Comparison of ENCODE assay signal across 22 cellular contexts in genomic region chr4:40949701-40950100, GRCh38.
"Had no signal": no experiment of that assay in that cellular context is flagged by ENCODE, and none has a peak within 500 bp of the region (broad histone marks: within the 10 kb centered on the region; RNA-seq: fewer than 3 reads in every experiment).

No MANE protein-coding gene starts in this region.

- H3K27ac ChIP-seq: lower lobe of right lung had no signal

- H3K4me3 ChIP-seq: lower lobe of right lung, mucosa of descending colon, spleen, tibial nerve had no signal

- H3K36me3 Mint-ChIP-seq: activated naive CD4-positive, alpha-beta T cell treated with anti-CD3 and anti-CD28 coated beads, Interleukin-2, amount 50 U/mL, for 24 hours had no signal

- H3K27me3 Mint-ChIP-seq: activated naive CD4-positive, alpha-beta T cell treated with anti-CD3 and anti-CD28 coated beads, Interleukin-2, amount 50 U/mL, for 24 hours had no signal

- H3K4me1 Mint-ChIP-seq: activated naive CD4-positive, alpha-beta T cell treated with anti-CD3 and anti-CD28 coated beads, Interleukin-2, amount 50 U/mL, for 24 hours; central memory CD8-positive, alpha-beta T cell had no signal

- DNase-seq: activated CD4-positive, alpha-beta T cell treated with anti-CD3 and anti-CD28 coated beads for 1 hour; activated CD4-positive, alpha-beta T cell treated with anti-CD3 and anti-CD28 coated beads, Interleukin-2, amount 50 U/mL, for 1 hour; activated gamma-delta T cell treated with Interleukin-2 at 50 U/mL for 16 hours; activated T-cell treated with anti-CD3 and anti-CD28 coated beads, Interleukin-2, amount 50 U/mL, for 1 hour; anterior cingulate cortex; cortex of kidney; effector CD4-positive, alpha-beta T cell; foreskin melanocyte; glutamatergic neuron; left colon; lower lobe of right lung; mesendoderm; mucosa of descending colon; occipital lobe; spleen; stimulated activated CD4-positive, alpha-beta T cell treated with anti-CD3 and anti-CD28 coated beads, Interleukin-4, amount 100 ng/mL, for 1 hour; stimulated activated naive CD4-positive, alpha-beta T cell; T-helper 1 cell had no signal

- ATAC-seq: left colon, lower lobe of right lung, mucosa of descending colon had no signal

- H3K27ac Mint-ChIP-seq: activated naive CD4-positive, alpha-beta T cell treated with anti-CD3 and anti-CD28 coated beads, Interleukin-2, amount 50 U/mL, for 24 hours had no signal

- H3K4me3 Mint-ChIP-seq: activated naive CD4-positive, alpha-beta T cell treated with anti-CD3 and anti-CD28 coated beads, Interleukin-2, amount 50 U/mL, for 24 hours; central memory CD8-positive, alpha-beta T cell; neural crest cell had no signal

- H3K27me3 ChIP-seq: spleen, tibial nerve had no signal

- H3K36me3 ChIP-seq: spleen had no signal

- H3K9me3 Mint-ChIP-seq: activated naive CD4-positive, alpha-beta T cell treated with anti-CD3 and anti-CD28 coated beads, Interleukin-2, amount 50 U/mL, for 24 hours; central memory CD8-positive, alpha-beta T cell; neural crest cell had no signal

- H3K9me3 ChIP-seq: lower lobe of right lung, mucosa of descending colon, spleen, tibial nerve had no signal
